Comparison of ENCODE assay signal across 14 cellular contexts in genomic region chr20:58627212-58628072, GRCh38. TPM values are rescaled to one million over a fixed set of nuclear protein-coding genes. Genes with fewer than 3 reads are reported as not detected.
DNase-seq lines count a peak whose midpoint lies in the region; ATAC-seq, FAIRE-seq and TF ChIP-seq lines count a peak whose summit lies in the region.
"Had no signal": no experiment of that assay in that cellular context is flagged by ENCODE, and none has a peak within 500 bp of the region (broad histone marks: within the 10 kb centered on the region; RNA-seq: fewer than 3 reads in every experiment).

No MANE protein-coding gene starts in this region.

- H4K20me1 ChIP-seq in PC-9 (ENCODE audit: insufficient read depth) = no peaks in the 10 kb centered on the region

- H3K9me2 ChIP-seq in PC-9 (ENCODE audit: insufficient read depth) = no peaks in the 10 kb centered on the region

- H3K4me3 ChIP-seq in Panc1 (ENCODE audit: low read depth in 2 of 2, low read length in 2 of 2) = no peak overlapping the region
- no peak overlapping the region for H3K4me3 ChIP-seq in naive thymus-derived CD4-positive, alpha-beta T cell (ENCODE audit: low read length)
- H3K4me3 ChIP-seq in PC-9 = no peak overlapping the region
- H3K4me3 ChIP-seq in aorta (ENCODE audit: low read length in 2 of 2) = no peak overlapping the region
- H3K4me3 ChIP-seq: hepatocyte, right atrium auricular region had no signal

- H3K9me3 ChIP-seq in Panc1 (ENCODE audit: control insufficient read depth, insufficient read depth, low read depth, low read length) = peaks cover 2% of the 10 kb centered on the region; the same call in 1 of the 2 replicates
- no peaks in the 10 kb centered on the region for H3K9me3 ChIP-seq in naive thymus-derived CD4-positive, alpha-beta T cell (ENCODE audit: control insufficient read depth in 2 of 3, low read length in 3 of 3)
- no peaks in the 10 kb centered on the region; the same call in 1 of the 2 replicates for H3K9me3 ChIP-seq in PC-9 (ENCODE audit: insufficient read depth, low read depth)
- H3K9me3 ChIP-seq in aorta (ENCODE audit: control insufficient read depth, low read length) = no peaks in the 10 kb centered on the region
- H3K9me3 ChIP-seq: neutrophil, right atrium auricular region had no signal

- in situ Hi-C loops in Panc1 (cut with HindIII; ENCODE audit: low pct_unique_long_range_greater_than_20kb, low sequenced_read_pairs) = no loop called here

- H3K27ac ChIP-seq in Panc1 (ENCODE audit: low read length) = 0 out of 2 replicates have a peak overlapping the region, but pooled peaks have one; percentile 21
- peak overlapping the region; percentile 31 for H3K27ac ChIP-seq in naive thymus-derived CD4-positive, alpha-beta T cell (ENCODE audit: low read depth, low read length)
- no peak overlapping the region for H3K27ac ChIP-seq in PC-9
- no peak overlapping the region for H3K27ac ChIP-seq in aorta (ENCODE audit: low read depth in 1 of 2, low read length in 2 of 2)
- H3K27ac ChIP-seq: hepatocyte, neutrophil, right atrium auricular region had no signal

- DNase-seq in GM12891 (ENCODE audit: insufficient read length, low spot score) (peak; percentile 44), Panc1 (ENCODE audit: low read depth, low spot score) (no peak), PC-9 (no peak), H4 (ENCODE audit: low spot score) (no peak), aorta (no peak)
- DNase-seq in naive thymus-derived CD4-positive, alpha-beta T cell = peak in 3 of 9 donors; percentile 61 to 76 (median 71)
- DNase-seq: activated CD4-positive, alpha-beta memory T cell treated with anti-CD3 and anti-CD28 coated beads for 36 hours; activated T-cell treated with anti-CD3 and anti-CD28 coated beads, Interleukin-2, amount 50 U/mL, for 72 hours; NCI-H1930 had no signal

- CTCF ChIA-PET in Panc1 (lab: Charles Lee) = no interaction called here
- CTCF ChIA-PET in naive thymus-derived CD4-positive, alpha-beta T cell (lab: Charles Lee) = no interaction called here
- CTCF ChIA-PET in PC-9 (lab: Charles Lee) = no interaction called here

- H3K4me1 Mint-ChIP-seq in naive thymus-derived CD4-positive, alpha-beta T cell = peaks cover 0 to 50% (median 5%) of the 10 kb centered on the region in 7 donors

- no peak overlapping the region for H2AFZ ChIP-seq in PC-9
- H2AFZ ChIP-seq: hepatocyte had no signal

- peaks cover 0 to 1% (median 0%) of the 10 kb centered on the region in 11 donors for H3K9me3 Mint-ChIP-seq in naive thymus-derived CD4-positive, alpha-beta T cell
- H3K9me3 Mint-ChIP-seq: activated CD4-positive, alpha-beta memory T cell treated with anti-CD3 and anti-CD28 coated beads for 36 hours; activated T-cell treated with anti-CD3 and anti-CD28 coated beads, Interleukin-2, amount 50 U/mL, for 72 hours had no signal

- H3K36me3 Mint-ChIP-seq in naive thymus-derived CD4-positive, alpha-beta T cell = no peaks in the 10 kb centered on the region
- H3K36me3 Mint-ChIP-seq: activated CD4-positive, alpha-beta memory T cell treated with anti-CD3 and anti-CD28 coated beads for 36 hours had no signal

- H3K4me2 ChIP-seq in PC-9 = no peak overlapping the region
- H3K4me2 ChIP-seq: hepatocyte had no signal

- POLR2A ChIA-PET in Panc1 (lab: Charles Lee) (no interaction called here), PC-9 (lab: Charles Lee; ENCODE audit: unreplicated experiment) (no interaction called here)
- POLR2A ChIA-PET in naive thymus-derived CD4-positive, alpha-beta T cell (lab: Charles Lee) = no interaction called here

- WGBS in aorta, 2 donors = 95 to 96% methylated on average over 11 of the region's 11 CpGs

- TF ChIP-seq CTCF in Panc1 (IDR thresholded peaks at IDR 0.05) (no peak), PC-9 (conservative IDR thresholded peaks at IDR 0.05) (no peak)

- no peaks in the 10 kb centered on the region for H3K27me3 Mint-ChIP-seq in naive thymus-derived CD4-positive, alpha-beta T cell
- H3K27me3 Mint-ChIP-seq: activated CD4-positive, alpha-beta memory T cell treated with anti-CD3 and anti-CD28 coated beads for 36 hours had no signal

- ATAC-seq in GM21390 (IDR thresholded peaks at IDR 0.05; ENCODE audit: unreplicated experiment) = peak; percentile 69
- no peak for ATAC-seq in Panc1
- ATAC-seq in naive thymus-derived CD4-positive, alpha-beta T cell = peak; percentile 76
- no peak for ATAC-seq in aorta (ENCODE audit: low FRiP score)

- no TSS peak for BruUV-seq in Panc1 (replicated peaks; lab: Mats Ljungman, UMichigan)
- no TSS peak for BruUV-seq in PC-9 (replicated peaks; lab: Mats Ljungman, UMichigan)

- H3K27me3 ChIP-seq in Panc1 (ENCODE audit: control insufficient read depth, insufficient read depth, low read length) (no peaks in the 10 kb centered on the region), PC-9 (ENCODE audit: insufficient read depth, low read depth) (no peaks in the 10 kb centered on the region), aorta (ENCODE audit: control insufficient read depth in 1 of 2, insufficient read depth in 2 of 2, low read length in 1 of 2) (no peaks in the 10 kb centered on the region)
- H3K27me3 ChIP-seq in naive thymus-derived CD4-positive, alpha-beta T cell (ENCODE audit: control insufficient read depth in 2 of 2, insufficient read depth in 2 of 2, low read length in 2 of 2) = no peaks in the 10 kb centered on the region
- H3K27me3 ChIP-seq: hepatocyte, neutrophil, right atrium auricular region had no signal

- H3F3A ChIP-seq in PC-9 (ENCODE audit: insufficient read depth, low read depth) = peaks cover 20% of the 10 kb centered on the region; the same call in 1 of the 2 replicates

- H3K79me2 ChIP-seq in PC-9 (ENCODE audit: low read depth) = no peaks in the 10 kb centered on the region
- H3K79me2 ChIP-seq: hepatocyte had no signal

- H3K36me3 ChIP-seq in Panc1 (ENCODE audit: control insufficient read depth, insufficient read depth, low read length) (no peaks in the 10 kb centered on the region), PC-9 (ENCODE audit: low read depth) (no peaks in the 10 kb centered on the region), aorta (ENCODE audit: control insufficient read depth in 1 of 2, insufficient read depth in 2 of 2, low read length in 1 of 2) (no peaks in the 10 kb centered on the region)
- H3K36me3 ChIP-seq in naive thymus-derived CD4-positive, alpha-beta T cell (ENCODE audit: control insufficient read depth in 2 of 3, insufficient read depth in 3 of 3, low read length in 3 of 3) = no peaks in the 10 kb centered on the region
- H3K36me3 ChIP-seq: neutrophil, right atrium auricular region had no signal

- FAIRE-seq in GM12891 (lab: Jason Lieb, UNC) = peak; percentile 5
- FAIRE-seq: GM18507 had no signal

- H3K27ac Mint-ChIP-seq in naive thymus-derived CD4-positive, alpha-beta T cell = peak overlapping the region in 6 of 9 donors; percentile 41 to 100 (median 92)
- H3K27ac Mint-ChIP-seq: activated CD4-positive, alpha-beta memory T cell treated with anti-CD3 and anti-CD28 coated beads for 36 hours; activated T-cell treated with anti-CD3 and anti-CD28 coated beads, Interleukin-2, amount 50 U/mL, for 72 hours had no signal

- intact Hi-C loops in Panc1 (cut with micrococcal nuclease; ENCODE audit: unreplicated experiment) = no loop called here
- intact Hi-C loops in naive thymus-derived CD4-positive, alpha-beta T cell (cut with micrococcal nuclease) = no loop called here
- intact Hi-C loops in PC-9 (cut with micrococcal nuclease; ENCODE audit: unreplicated experiment) = no loop called here
- intact Hi-C loops in aorta (cut with DNase I) = no loop called here

- H3K4me1 ChIP-seq in Panc1 (ENCODE audit: control insufficient read depth, insufficient read depth, low read length) (peaks cover 14% of the 10 kb centered on the region), PC-9 (replicated peaks; ENCODE audit: insufficient read depth) (peaks cover 56% of the 10 kb centered on the region), aorta (ENCODE audit: control insufficient read depth in 1 of 2, insufficient read depth in 2 of 2, low read length in 2 of 2) (no peaks in the 10 kb centered on the region)
- H3K4me1 ChIP-seq in naive thymus-derived CD4-positive, alpha-beta T cell (ENCODE audit: control insufficient read depth in 2 of 2, insufficient read depth in 2 of 2, low read length in 2 of 2) = no peaks in the 10 kb centered on the region
- H3K4me1 ChIP-seq: right atrium auricular region had no signal

- peak overlapping the region in 4 of 10 donors; percentile 29 to 79 (median 58) for H3K4me3 Mint-ChIP-seq in naive thymus-derived CD4-positive, alpha-beta T cell
- H3K4me3 Mint-ChIP-seq: activated CD4-positive, alpha-beta memory T cell treated with anti-CD3 and anti-CD28 coated beads for 36 hours; activated T-cell treated with anti-CD3 and anti-CD28 coated beads, Interleukin-2, amount 50 U/mL, for 72 hours had no signal

- TF ChIP-seq POLR2A in GM12891 (IDR thresholded peaks at IDR 0.05; ENCODE audit: low read depth, low read length) = no peak

TF ChIP-seq in GM12891, 5 proteins besides CTCF, POLR2A, EP300 and RAD21:
- TF ChIP-seq TAF1 (IDR thresholded peaks at IDR 0.05; ENCODE audit: low read depth, low read length) (no peak), POU2F2 (IDR thresholded peaks at IDR 0.05; ENCODE audit: low read depth, low read length) (no peak), SPI1 (IDR thresholded peaks at IDR 0.05; ENCODE audit: low read depth, low read length) (peak; percentile 91)

RNA-seq across cellular contexts. Expression of gene STX16, which starts 23.6 kb away (rescaled TPM):
- 55.3 TPM for polyA plus RNA-seq in GM12891 (2012; ENCODE audit: low read depth, missing spikeins)
- 41.9 TPM for total RNA-seq in Panc1 (2021; ENCODE audit: unreplicated experiment)
- polyA plus RNA-seq in Panc1 (2012; ENCODE audit: insufficient read length) = 48.2 TPM
- total RNA-seq in naive thymus-derived CD4-positive, alpha-beta T cell = 100 to 1,000 TPM; 173 to 225 (median 189) TPM
- 10 to 100 TPM; 32.0 to 37.2 TPM for polyA plus RNA-seq in naive thymus-derived CD4-positive, alpha-beta T cell
- total RNA-seq in PC-9 (2021) = 76.3 and 85.5 TPM in 2 replicates
- total RNA-seq in H4 (2014; rRNA removed; shearing (Covaris generic)) = 6.1 and 8.8 TPM in 2 replicates
- total RNA-seq in aorta = 10 to 100 TPM; 48.7 to 75.7 TPM
- 10 to 100 TPM; 17.9 to 70.6 TPM for polyA plus RNA-seq in aorta

Comparison
In these comparisons a context has a peak if more than half of its experiments do, and no peak if none do; other contexts are left out.
1. ATAC-seq: peak in GM21390 (single experiment) and naive thymus-derived CD4-positive, alpha-beta T cell (single experiment); none in Panc1 (single experiment) and aorta (single experiment).
2. H3K27ac ChIP-seq: peak in Panc1 (single experiment) and naive thymus-derived CD4-positive, alpha-beta T cell (single experiment); none in PC-9 (single experiment) and aorta (0 of 2).